ENCODE assay signal across 39 cellular contexts in genomic region chr1:181059435-181059834, GRCh38. TPM values are rescaled to one million over a fixed set of nuclear protein-coding genes. Genes with fewer than 3 reads are reported as not detected.
"Had no signal": no experiment of that assay in that cellular context is flagged by ENCODE, and none has a peak within 500 bp of the region (broad histone marks: within the 10 kb centered on the region; RNA-seq: fewer than 3 reads in every experiment).

No MANE protein-coding gene starts in this region.

- H3K9me3 ChIP-seq: ascending aorta had no signal

- H3K36me3 Mint-ChIP-seq: brain had no signal

- H3K4me3 ChIP-seq: ascending aorta, cardiac muscle cell had no signal

- ATAC-seq: activated CD4-positive, alpha-beta T cell treated with anti-CD3 and anti-CD28 coated beads for 36 hours; activated CD4-positive, CD25-positive, alpha-beta regulatory T cell treated with anti-CD3 and anti-CD28 coated beads, Interleukin-2, amount 50 U/mL, for 24 hours; activated CD8-positive, alpha-beta memory T cell treated with anti-CD3 and anti-CD28 coated beads, Interleukin-2, amount 10 ng/mL, durations not matched to agents 7 days and 5 days; activated CD8-positive, alpha-beta T cell treated with anti-CD3 and anti-CD28 coated beads, Interleukin-2, amount 10 ng/mL, durations not matched to agents 7 days and 5 days; activated naive CD8-positive, alpha-beta T cell treated with anti-CD3 and anti-CD28 coated beads, Interleukin-2, amount 50 U/mL, for 24 hours had no signal

- H3K27ac Mint-ChIP-seq: activated CD4-positive, alpha-beta memory T cell treated with anti-CD3 and anti-CD28 coated beads, Interleukin-2, amount 10 ng/mL, durations not matched to agents 7 days and 5 days; activated CD4-positive, alpha-beta T cell treated with anti-CD3 and anti-CD28 coated beads for 36 hours; activated CD4-positive, alpha-beta T cell treated with anti-CD3 and anti-CD28 coated beads, Interleukin-2, amount 10 ng/mL, durations not matched to agents 7 days and 5 days; activated CD8-positive, alpha-beta memory T cell treated with anti-CD3 and anti-CD28 coated beads, Interleukin-2, amount 10 ng/mL, durations not matched to agents 7 days and 5 days; activated CD8-positive, alpha-beta T cell treated with anti-CD3 and anti-CD28 coated beads, Interleukin-2, amount 10 ng/mL, durations not matched to agents 7 days and 5 days; activated naive CD4-positive, alpha-beta T cell treated with anti-CD3 and anti-CD28 coated beads, Interleukin-2, amount 10 ng/mL, durations not matched to agents 7 days and 5 days; activated naive CD4-positive, alpha-beta T cell treated with anti-CD3 and anti-CD28 coated beads, Interleukin-2, amount 50 U/mL, for 24 hours; activated naive CD8-positive, alpha-beta T cell; activated naive CD8-positive, alpha-beta T cell treated with anti-CD3 and anti-CD28 coated beads, Interleukin-2, amount 10 ng/mL, durations not matched to agents 7 days and 5 days; activated naive CD8-positive, alpha-beta T cell treated with anti-CD3 and anti-CD28 coated beads, Interleukin-2, amount 50 U/mL, for 24 hours; activated T-cell treated with anti-CD3 and anti-CD28 coated beads, Interleukin-2, amount 50 U/mL, for 24 hours; activated T-helper 2 cell treated with anti-CD3 and anti-CD28 coated beads, Interferon-gamma antibody, Interleukin-2, Interleukin-4, amounts not matched to agents 10 μg/mL and 5 μg/mL and 100 μg/mL, durations not matched to agents 14 hours and 24 hours and 36 hours; brain; T-helper 1 cell treated with Interleukin-12 subunit alpha and Interleukin-12 subunit beta and Interleukin-4 antibody, amounts not matched to agents 30 μg/mL and 1 μg/mL, for 36 hours; T-helper 2 cell treated with Interferon-gamma antibody and Interleukin-4, amounts not matched to agents 5 μg/mL and 100 μg/mL, for 36 hours had no signal

- H3K9me3 Mint-ChIP-seq: activated naive CD4-positive, alpha-beta T cell treated with anti-CD3 and anti-CD28 coated beads, Interleukin-2, amount 50 U/mL, for 24 hours had no signal

- H3K36me3 ChIP-seq: cardiac muscle cell had no signal

- H3K27me3 ChIP-seq: ascending aorta, cardiac muscle cell had no signal

- DNase-seq: activated CD4-positive, alpha-beta memory T cell treated with anti-CD3 and anti-CD28 coated beads, Interleukin-2, amount 10 ng/mL, durations not matched to agents 7 days and 5 days; activated CD4-positive, alpha-beta T cell treated with anti-CD3 and anti-CD28 coated beads for 1 hour; activated CD4-positive, alpha-beta T cell treated with anti-CD3 and anti-CD28 coated beads for 36 hours; activated CD4-positive, alpha-beta T cell treated with anti-CD3 and anti-CD28 coated beads for 48 hours; activated CD4-positive, alpha-beta T cell treated with anti-CD3 and anti-CD28 coated beads, Interleukin-2, amount 10 ng/mL, durations not matched to agents 7 days and 5 days; activated CD4-positive, alpha-beta T cell treated with anti-CD3 and anti-CD28 coated beads, Interleukin-2, amount 50 U/mL, for 48 hours; activated CD4-positive, CD25-positive, alpha-beta regulatory T cell; activated CD8-positive, alpha-beta memory T cell treated with anti-CD3 and anti-CD28 coated beads for 24 hours; activated CD8-positive, alpha-beta memory T cell treated with anti-CD3 and anti-CD28 coated beads, Interleukin-2, amount 10 ng/mL, durations not matched to agents 7 days and 5 days; activated CD8-positive, alpha-beta memory T cell treated with anti-CD3 and anti-CD28 coated beads, Interleukin-2, amount 50 U/mL, for 48 hours; activated CD8-positive, alpha-beta T cell treated with anti-CD3 and anti-CD28 coated beads, Interleukin-2, amount 10 ng/mL, durations not matched to agents 7 days and 5 days; activated effector memory CD4-positive, alpha-beta T cell treated with Interleukin-2 at 50 U/mL for 16 hours; activated gamma-delta T cell; activated naive CD4-positive, alpha-beta T cell treated with anti-CD3 and anti-CD28 coated beads, Interleukin-2, amount 10 ng/mL, durations not matched to agents 7 days and 5 days; activated naive CD4-positive, alpha-beta T cell treated with Interleukin-2 at 50 U/mL for 16 hours; activated naive CD8-positive, alpha-beta T cell treated with anti-CD3 and anti-CD28 coated beads, Interleukin-2, amount 10 ng/mL, durations not matched to agents 7 days and 5 days; activated naive CD8-positive, alpha-beta T cell treated with anti-CD3 and anti-CD28 coated beads, Interleukin-2, amount 50 U/mL, for 24 hours; activated T-cell treated with anti-CD3 and anti-CD28 coated beads, Interleukin-2, amount 50 U/mL, for 24 hours; activated T-cell treated with anti-CD3 and anti-CD28 coated beads, Interleukin-2, amount 50 U/mL, for 48 hours; amygdala; anterior cingulate cortex; caudate nucleus; cerebellar nuclear complex; T-helper 1 cell; T-helper 2 cell; T-helper 9 cell had no signal

- H3K4me3 Mint-ChIP-seq: activated CD4-positive, alpha-beta memory T cell treated with anti-CD3 and anti-CD28 coated beads, Interleukin-2, amount 10 ng/mL, durations not matched to agents 7 days and 5 days; activated CD4-positive, alpha-beta T cell treated with anti-CD3 and anti-CD28 coated beads for 36 hours; activated CD4-positive, alpha-beta T cell treated with anti-CD3 and anti-CD28 coated beads, Interleukin-2, amount 10 ng/mL, durations not matched to agents 7 days and 5 days; activated CD8-positive, alpha-beta memory T cell treated with anti-CD3 and anti-CD28 coated beads, Interleukin-2, amount 10 ng/mL, durations not matched to agents 7 days and 5 days; activated CD8-positive, alpha-beta T cell treated with anti-CD3 and anti-CD28 coated beads, Interleukin-2, amount 10 ng/mL, durations not matched to agents 7 days and 5 days; activated naive CD4-positive, alpha-beta T cell treated with anti-CD3 and anti-CD28 coated beads, Interleukin-2, amount 10 ng/mL, durations not matched to agents 7 days and 5 days; activated naive CD4-positive, alpha-beta T cell treated with anti-CD3 and anti-CD28 coated beads, Interleukin-2, amount 50 U/mL, for 24 hours; activated naive CD8-positive, alpha-beta T cell; activated naive CD8-positive, alpha-beta T cell treated with anti-CD3 and anti-CD28 coated beads, Interleukin-2, amount 10 ng/mL, durations not matched to agents 7 days and 5 days; activated naive CD8-positive, alpha-beta T cell treated with anti-CD3 and anti-CD28 coated beads, Interleukin-2, amount 50 U/mL, for 24 hours; activated T-cell treated with anti-CD3 and anti-CD28 coated beads, Interleukin-2, amount 50 U/mL, for 24 hours; brain; central memory CD8-positive, alpha-beta T cell; T-helper 1 cell treated with Interleukin-12 subunit alpha and Interleukin-12 subunit beta and Interleukin-4 antibody, amounts not matched to agents 30 μg/mL and 1 μg/mL, for 36 hours; T-helper 2 cell treated with Interferon-gamma antibody and Interleukin-4, amounts not matched to agents 5 μg/mL and 100 μg/mL, for 36 hours had no signal

- FAIRE-seq: bronchial epithelial cell, TTC549 had no signal

- H3K27ac ChIP-seq: ascending aorta, cardiac muscle cell, VCaP had no signal

- H3K27me3 Mint-ChIP-seq: activated CD4-positive, alpha-beta memory T cell treated with anti-CD3 and anti-CD28 coated beads, Interleukin-2, amount 10 ng/mL, durations not matched to agents 7 days and 5 days; activated CD4-positive, alpha-beta T cell treated with anti-CD3 and anti-CD28 coated beads for 36 hours; activated CD4-positive, alpha-beta T cell treated with anti-CD3 and anti-CD28 coated beads, Interleukin-2, amount 10 ng/mL, durations not matched to agents 7 days and 5 days; activated CD8-positive, alpha-beta memory T cell treated with anti-CD3 and anti-CD28 coated beads, Interleukin-2, amount 10 ng/mL, durations not matched to agents 7 days and 5 days; activated naive CD4-positive, alpha-beta T cell treated with anti-CD3 and anti-CD28 coated beads, Interleukin-2, amount 10 ng/mL, durations not matched to agents 7 days and 5 days; activated naive CD4-positive, alpha-beta T cell treated with anti-CD3 and anti-CD28 coated beads, Interleukin-2, amount 50 U/mL, for 24 hours; activated naive CD8-positive, alpha-beta T cell; activated naive CD8-positive, alpha-beta T cell treated with anti-CD3 and anti-CD28 coated beads, Interleukin-2, amount 10 ng/mL, durations not matched to agents 7 days and 5 days; activated naive CD8-positive, alpha-beta T cell treated with anti-CD3 and anti-CD28 coated beads, Interleukin-2, amount 50 U/mL, for 24 hours; activated T-cell treated with anti-CD3 and anti-CD28 coated beads, Interleukin-2, amount 50 U/mL, for 24 hours; central memory CD8-positive, alpha-beta T cell had no signal

RNA-seq across cellular contexts. Expression of gene MR1, which starts 25.7 kb away (rescaled TPM):
- polyA plus RNA-seq: cardiac muscle cell had no signal
